9 cellular contexts compared by ENCODE assay signal in the genomic region with DNA sequence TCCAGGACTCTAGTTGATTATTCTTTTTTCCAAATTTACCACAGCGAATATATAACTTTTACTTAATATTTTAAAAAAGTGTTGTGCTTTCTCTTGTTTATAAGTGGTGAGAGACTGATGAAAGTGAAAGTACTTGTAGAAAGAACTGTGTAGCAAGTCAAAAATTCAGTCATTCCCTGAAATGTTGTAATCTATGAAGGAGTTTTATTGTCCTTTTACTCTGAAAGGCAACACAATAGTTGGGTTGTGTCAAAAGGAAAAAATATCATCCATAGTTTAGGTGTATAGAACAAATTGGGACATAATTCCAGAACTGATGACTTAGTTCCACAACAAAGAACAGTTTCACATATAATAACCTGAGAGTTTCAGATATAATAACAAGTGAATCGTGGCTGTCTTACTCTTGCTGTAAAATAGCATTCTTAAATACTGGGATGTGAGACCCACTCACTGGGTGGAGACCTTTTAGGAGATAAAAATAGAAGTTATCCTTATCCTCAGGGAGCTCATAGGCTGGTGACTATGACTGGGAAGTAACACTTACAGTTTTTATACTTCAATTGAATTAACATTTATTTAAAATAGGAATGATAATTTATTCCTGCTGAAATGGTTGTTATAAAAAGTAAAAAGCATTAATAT. TPM values are rescaled to one million over a fixed set of nuclear protein-coding genes. Genes with fewer than 3 reads are reported as not detected.
DNase-seq lines count a peak whose midpoint lies in the region; ATAC-seq lines count a peak whose summit lies in the region.
"Had no signal": no experiment of that assay in that cellular context is flagged by ENCODE, and none has a peak within 500 bp of the region (broad histone marks: within the 10 kb centered on the region; RNA-seq: fewer than 3 reads in every experiment).

No MANE protein-coding gene starts in this region.

- no peaks in the 10 kb centered on the region for H3K9me3 Mint-ChIP-seq in stimulated activated naive CD8-positive, alpha-beta T cell treated with anti-CD3 and anti-CD28 coated beads, Interleukin-15, Interleukin-2, amounts not matched to agents 100 ng/mL and 50 ng/mL, for 24 hours
- no peaks in the 10 kb centered on the region for H3K9me3 Mint-ChIP-seq in central memory CD8-positive, alpha-beta T cell

- H4K91ac ChIP-seq in mesenchymal stem cell (ENCODE audit: low read length) = no peak overlapping the region

- no peak for ATAC-seq in stimulated activated naive CD8-positive, alpha-beta T cell treated with anti-CD3 and anti-CD28 coated beads, Interleukin-15, Interleukin-2, amounts not matched to agents 100 U/mL and 50 U/mL, for 24 hours
- peak; percentile 33 for ATAC-seq in central memory CD8-positive, alpha-beta T cell (replicated peaks; ENCODE audit: extremely low read depth, poor library complexity, severe bottlenecking)
- no peak for ATAC-seq in GM18907 (IDR thresholded peaks at IDR 0.05; ENCODE audit: unreplicated experiment)
- no peak for ATAC-seq in HG03139 (IDR thresholded peaks at IDR 0.05; ENCODE audit: unreplicated experiment)

- 63% methylated on average over 1 of the region's 2 CpGs for WGBS in mesenchymal stem cell

- H3K4ac ChIP-seq in mesenchymal stem cell (ENCODE audit: low read depth in 1 of 2, low read length in 2 of 2) = no peak overlapping the region

- H2BK12ac ChIP-seq in mesenchymal stem cell (ENCODE audit: low read length in 2 of 2) = no peak overlapping the region

- DNase-seq in stimulated activated naive CD8-positive, alpha-beta T cell treated with anti-CD3 and anti-CD28 coated beads, Interleukin-15, Interleukin-2, amounts not matched to agents 100 U/mL and 50 U/mL, for 24 hours = no peak
- DNase-seq in central memory CD8-positive, alpha-beta T cell (ENCODE audit: low spot score in 2 of 2) = no peak
- DNase-seq in mesenchymal stem cell (peak; percentile 73), NOMO-1 treated with DMSO at 0.1 percent for 48 hours (lab: John Stamatoyannopoulos, UW; ENCODE audit: unreplicated experiment) (no peak), NCI-H1092 (lab: John Stamatoyannopoulos, UW) (no peak)
- DNase-seq: DMS 273 treated with DMSO at 0.1 percent for 48 hours had no signal

- H3K4me1 Mint-ChIP-seq in stimulated activated naive CD8-positive, alpha-beta T cell treated with anti-CD3 and anti-CD28 coated beads, Interleukin-15, Interleukin-2, amounts not matched to agents 100 ng/mL and 50 ng/mL, for 24 hours (ENCODE audit: low read depth) = peaks cover 46% of the 10 kb centered on the region
- H3K4me1 Mint-ChIP-seq in central memory CD8-positive, alpha-beta T cell = peaks cover 39% of the 10 kb centered on the region

- H3K9ac ChIP-seq in mesenchymal stem cell (ENCODE audit: low read length) = peak overlapping the region; percentile 91

- no peak overlapping the region for H3K14ac ChIP-seq in mesenchymal stem cell (ENCODE audit: low read length in 2 of 2)

- H2BK5ac ChIP-seq in mesenchymal stem cell (ENCODE audit: low read depth, low read length, poor library complexity, severe bottlenecking) = no peak overlapping the region

- H3K27me3 ChIP-seq in mesenchymal stem cell (ENCODE audit: control insufficient read depth in 1 of 2, insufficient read depth in 1 of 2, low read length in 2 of 2) = no peaks in the 10 kb centered on the region

- H3K36me3 Mint-ChIP-seq in stimulated activated naive CD8-positive, alpha-beta T cell treated with anti-CD3 and anti-CD28 coated beads, Interleukin-15, Interleukin-2, amounts not matched to agents 100 ng/mL and 50 ng/mL, for 24 hours (ENCODE audit: low read depth) = peaks cover 49% of the 10 kb centered on the region
- peaks cover 28% of the 10 kb centered on the region for H3K36me3 Mint-ChIP-seq in central memory CD8-positive, alpha-beta T cell (ENCODE audit: insufficient read depth)

- H3K27me3 Mint-ChIP-seq in stimulated activated naive CD8-positive, alpha-beta T cell treated with anti-CD3 and anti-CD28 coated beads, Interleukin-15, Interleukin-2, amounts not matched to agents 100 ng/mL and 50 ng/mL, for 24 hours = no peaks in the 10 kb centered on the region
- no peaks in the 10 kb centered on the region for H3K27me3 Mint-ChIP-seq in central memory CD8-positive, alpha-beta T cell

- no peak overlapping the region for H3K18ac ChIP-seq in mesenchymal stem cell (ENCODE audit: low read depth in 1 of 2, low read length in 2 of 2)

- H3K79me1 ChIP-seq in mesenchymal stem cell (replicated peaks; ENCODE audit: low read length, poor library complexity, severe bottlenecking) = peaks cover 7% of the 10 kb centered on the region

- no peak overlapping the region for H3K27ac ChIP-seq in mesenchymal stem cell (ENCODE audit: low read length, poor library complexity, severe bottlenecking)

- H3K27ac Mint-ChIP-seq in stimulated activated naive CD8-positive, alpha-beta T cell treated with anti-CD3 and anti-CD28 coated beads, Interleukin-15, Interleukin-2, amounts not matched to agents 100 ng/mL and 50 ng/mL, for 24 hours = peak overlapping the region; percentile 89
- peak overlapping the region; percentile 98 for H3K27ac Mint-ChIP-seq in central memory CD8-positive, alpha-beta T cell (ENCODE audit: low read depth)

- H2BK120ac ChIP-seq in mesenchymal stem cell (ENCODE audit: low read depth, low read length) = no peak overlapping the region

- H2AK5ac ChIP-seq in mesenchymal stem cell (ENCODE audit: low read length, severe bottlenecking) = no peak overlapping the region

- H3K4me1 ChIP-seq in mesenchymal stem cell (ENCODE audit: control insufficient read depth, insufficient read depth, low read depth, low read length) = peaks cover 5% of the 10 kb centered on the region

- H3K36me3 ChIP-seq in mesenchymal stem cell (ENCODE audit: control insufficient read depth in 1 of 2, insufficient read depth in 2 of 2, low read depth in 1 of 2, low read length in 2 of 2) = peaks cover 7 to 22% of the 10 kb centered on the region in 2 experiments

- peak overlapping the region in 1 of 2 experiments; percentile 58 for H3K4me3 ChIP-seq in mesenchymal stem cell (ENCODE audit: insufficient read depth in 1 of 2, low read depth in 1 of 2, low read length in 2 of 2)

- no peaks in the 10 kb centered on the region for H3K9me3 ChIP-seq in mesenchymal stem cell (ENCODE audit: control insufficient read depth, low read length)

- H3K4me2 ChIP-seq in mesenchymal stem cell (ENCODE audit: low read length, poor library complexity, severe bottlenecking) = peak overlapping the region; percentile 39

- H2AFZ ChIP-seq in mesenchymal stem cell (ENCODE audit: low read depth, low read length) = no peak overlapping the region

- H3K23ac ChIP-seq in mesenchymal stem cell (ENCODE audit: low read length in 2 of 2) = no peak overlapping the region

- peak overlapping the region; percentile 77 for H3K4me3 Mint-ChIP-seq in stimulated activated naive CD8-positive, alpha-beta T cell treated with anti-CD3 and anti-CD28 coated beads, Interleukin-15, Interleukin-2, amounts not matched to agents 100 ng/mL and 50 ng/mL, for 24 hours
- H3K4me3 Mint-ChIP-seq in central memory CD8-positive, alpha-beta T cell = peak overlapping the region; percentile 79

- no peak overlapping the region for H2BK15ac ChIP-seq in mesenchymal stem cell (ENCODE audit: low read depth, poor library complexity, severe bottlenecking)

- H4K8ac ChIP-seq in mesenchymal stem cell (ENCODE audit: low read length) = no peak overlapping the region

RNA-seq across cellular contexts. Expression of a gene that starts 20.6 kb away (rescaled TPM):
- polyA plus RNA-seq in mesenchymal stem cell (2013, experiment 1 of 2) = 379 TPM
- 384 TPM for polyA plus RNA-seq in mesenchymal stem cell (2013, experiment 2 of 2)

RNA-seq across cellular contexts. Expression of a gene that starts 59.2 kb away (rescaled TPM):
- 27.2 TPM for polyA plus RNA-seq in mesenchymal stem cell (2013, experiment 1 of 2)
- polyA plus RNA-seq in mesenchymal stem cell (2013, experiment 2 of 2) = 28.4 TPM
